24 cellular contexts compared by ENCODE assay signal in genomic region chr4:92501456-92501855, GRCh38.
DNase-seq lines count a peak whose midpoint lies in the region; ATAC-seq and TF ChIP-seq lines count a peak whose summit lies in the region.
"Had no signal": no experiment of that assay in that cellular context is flagged by ENCODE, and none has a peak within 500 bp of the region (broad histone marks: within the 10 kb centered on the region; RNA-seq: fewer than 3 reads in every experiment).

No MANE protein-coding gene starts in this region.

- no peaks in the 10 kb centered on the region for H3K27me3 ChIP-seq in foreskin keratinocyte
- H3K27me3 ChIP-seq: BLaER1 treated with 17β-estradiol and CSF1 and Interleukin-3, amounts not matched to agents 10 nM and 100 nM; brain microvascular endothelial cell; suprapubic skin; upper lobe of left lung had no signal

- peak; percentile 75 for ATAC-seq in foreskin keratinocyte
- ATAC-seq in GM19035 (IDR thresholded peaks at IDR 0.05; ENCODE audit: unreplicated experiment), result no peak
- ATAC-seq: PC-3, T-helper 17 cell had no signal

- no peak for TF ChIP-seq CTCF in foreskin keratinocyte (conservative IDR thresholded peaks at IDR 0.05)

- no peak overlapping the region for H3K4me3 Mint-ChIP-seq in activated T-helper 2 cell treated with anti-CD3 and anti-CD28 coated beads, Interferon-gamma antibody, Interleukin-2, Interleukin-4, amounts not matched to agents 10 μg/mL and 5 μg/mL and 100 μg/mL, durations not matched to agents 14 hours and 24 hours and 36 hours (ENCODE audit: low read depth)
- H3K4me3 Mint-ChIP-seq: activated CD4-positive, alpha-beta memory T cell treated with anti-CD3 and anti-CD28 coated beads for 36 hours; activated T-helper 1 cell treated with anti-CD3 and anti-CD28 coated beads, Interleukin-12 subunit alpha, Interleukin-12 subunit beta, Interleukin-2, Interleukin-4 antibody, amounts not matched to agents 30 ng/mL and 10 ng/mL and 1 ng/mL, durations not matched to agents 14 hours and 24 hours and 36 hours; nephron; T-helper 17 cell had no signal

- H3K27ac Mint-ChIP-seq in activated T-helper 2 cell treated with anti-CD3 and anti-CD28 coated beads, Interferon-gamma antibody, Interleukin-2, Interleukin-4, amounts not matched to agents 10 μg/mL and 5 μg/mL and 100 μg/mL, durations not matched to agents 14 hours and 24 hours and 36 hours, result no peak overlapping the region
- H3K27ac Mint-ChIP-seq: activated CD4-positive, alpha-beta memory T cell treated with anti-CD3 and anti-CD28 coated beads for 36 hours; activated T-helper 1 cell treated with anti-CD3 and anti-CD28 coated beads, Interleukin-12 subunit alpha, Interleukin-12 subunit beta, Interleukin-2, Interleukin-4 antibody, amounts not matched to agents 30 ng/mL and 10 ng/mL and 1 ng/mL, durations not matched to agents 14 hours and 24 hours and 36 hours; nephron; T-helper 17 cell had no signal

- intact Hi-C loops in activated T-helper 2 cell treated with anti-CD3 and anti-CD28 coated beads, Interferon-gamma antibody, Interleukin-2, Interleukin-4, amounts not matched to agents 10 μg/mL and 5 μg/mL and 100 μg/mL, durations not matched to agents 14 hours and 24 hours and 36 hours (cut with micrococcal nuclease), result no loop called here

- H3K36me3 Mint-ChIP-seq in activated T-helper 2 cell treated with anti-CD3 and anti-CD28 coated beads, Interferon-gamma antibody, Interleukin-2, Interleukin-4, amounts not matched to agents 10 μg/mL and 5 μg/mL and 100 μg/mL, durations not matched to agents 14 hours and 24 hours and 36 hours (ENCODE audit: low read depth), result no peaks in the 10 kb centered on the region
- H3K36me3 Mint-ChIP-seq: activated CD4-positive, alpha-beta memory T cell treated with anti-CD3 and anti-CD28 coated beads for 36 hours had no signal

- no peaks in the 10 kb centered on the region for H3K27me3 Mint-ChIP-seq in activated T-helper 2 cell treated with anti-CD3 and anti-CD28 coated beads, Interferon-gamma antibody, Interleukin-2, Interleukin-4, amounts not matched to agents 10 μg/mL and 5 μg/mL and 100 μg/mL, durations not matched to agents 14 hours and 24 hours and 36 hours (ENCODE audit: low read depth)
- H3K27me3 Mint-ChIP-seq: activated CD4-positive, alpha-beta memory T cell treated with anti-CD3 and anti-CD28 coated beads for 36 hours; T-helper 17 cell had no signal

- peak; percentile 5 for DNase-seq in D341Med (ENCODE audit: low spot score)
- DNase-seq in DMS79 treated with DMSO at 0.1 percent for 48 hours (lab: John Stamatoyannopoulos, UW), result peak; percentile 46
- DNase-seq in SK-N-DZ (ENCODE audit: low spot score), result peak; percentile 4
- DNase-seq in foreskin keratinocyte, result peak; percentile 20 to 52
- no peak for DNase-seq in activated T-helper 2 cell treated with anti-CD3 and anti-CD28 coated beads, Interferon-gamma antibody, Interleukin-2, Interleukin-4, amounts not matched to agents 10 μg/mL and 5 μg/mL and 100 μg/mL, durations not matched to agents 14 hours and 24 hours and 36 hours (ENCODE audit: low spot score)
- no peak for DNase-seq in foreskin melanocyte
- DNase-seq: activated CD4-positive, alpha-beta memory T cell treated with anti-CD3 and anti-CD28 coated beads for 36 hours; activated CD4-positive, alpha-beta T cell treated with anti-CD3 and anti-CD28 coated beads for 1 hour; activated naive CD4-positive, alpha-beta T cell treated with anti-CD3 and anti-CD28 coated beads, Interleukin-2, amount 50 U/mL, for 16 hours; brain microvascular endothelial cell; hypothalamus; KBM-7; NCI-H1092; NCI-H2029 treated with DMSO at 0.1 percent for 48 hours; PC-3; stimulated activated naive CD4-positive, alpha-beta T cell; T-helper 17 cell; upper lobe of left lung had no signal

- H3K4me1 ChIP-seq in foreskin keratinocyte, result no peaks in the 10 kb centered on the region
- H3K4me1 ChIP-seq: BLaER1 treated with 17β-estradiol and CSF1 and Interleukin-3, amounts not matched to agents 10 nM and 100 nM; suprapubic skin; upper lobe of left lung had no signal

- no peak overlapping the region for H3K27ac ChIP-seq in foreskin keratinocyte
- H3K27ac ChIP-seq: BLaER1 treated with 17β-estradiol and CSF1 and Interleukin-3, amounts not matched to agents 10 nM and 100 nM; brain microvascular endothelial cell; skin epidermis; suprapubic skin; upper lobe of left lung had no signal

- H3K4me1 Mint-ChIP-seq in activated T-helper 2 cell treated with anti-CD3 and anti-CD28 coated beads, Interferon-gamma antibody, Interleukin-2, Interleukin-4, amounts not matched to agents 10 μg/mL and 5 μg/mL and 100 μg/mL, durations not matched to agents 14 hours and 24 hours and 36 hours (ENCODE audit: low read depth), result no peaks in the 10 kb centered on the region
- H3K4me1 Mint-ChIP-seq: nephron, T-helper 17 cell had no signal

- peaks cover 8% of the 10 kb centered on the region for H3K9me3 Mint-ChIP-seq in activated T-helper 2 cell treated with anti-CD3 and anti-CD28 coated beads, Interferon-gamma antibody, Interleukin-2, Interleukin-4, amounts not matched to agents 10 μg/mL and 5 μg/mL and 100 μg/mL, durations not matched to agents 14 hours and 24 hours and 36 hours
- H3K9me3 Mint-ChIP-seq: nephron had no signal

Comparison
In these comparisons a context has a peak if more than half of its experiments do, and no peak if none do; other contexts are left out.
1. DNase-seq: peak in D341Med (single experiment), DMS79 treated with DMSO at 0.1 percent for 48 hours (single experiment), SK-N-DZ (single experiment) and foreskin keratinocyte (2 of 2); none in activated T-helper 2 cell treated with anti-CD3 and anti-CD28 coated beads, Interferon-gamma antibody, Interleukin-2, Interleukin-4, amounts not matched to agents 10 μg/mL and 5 μg/mL and 100 μg/mL, durations not matched to agents 14 hours and 24 hours and 36 hours (single experiment) and foreskin melanocyte (single experiment).